ENCODE assay signal across 36 cellular contexts in the genomic region with DNA sequence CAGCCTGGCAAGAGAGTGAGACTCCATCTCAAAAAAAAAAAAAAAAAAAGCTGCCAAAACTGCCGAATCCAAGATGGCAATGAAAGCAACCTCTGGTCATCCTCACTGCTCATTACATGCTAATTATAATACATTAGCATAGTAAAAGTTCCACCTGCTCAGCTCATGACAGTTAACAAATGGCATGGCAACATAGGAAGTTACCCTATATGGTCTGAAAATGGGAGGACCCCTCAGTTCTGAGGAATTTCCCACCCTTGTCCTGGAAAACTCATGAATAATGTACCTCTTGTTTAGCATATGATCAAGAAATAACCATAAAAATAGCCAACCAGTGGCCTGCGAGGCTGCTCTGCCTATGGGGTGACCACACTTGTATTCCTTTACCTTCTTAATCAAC.
"Had no signal": no experiment of that assay in that cellular context is flagged by ENCODE, and none has a peak within 500 bp of the region (broad histone marks: within the 10 kb centered on the region; RNA-seq: fewer than 3 reads in every experiment).

No MANE protein-coding gene starts in this region.

- H3K4me1 Mint-ChIP-seq: activated CD4-positive, alpha-beta T cell treated with anti-CD3 and anti-CD28 coated beads for 36 hours; activated CD4-positive, alpha-beta T cell treated with anti-CD3 and anti-CD28 coated beads, Interleukin-2, amount 10 ng/mL, durations not matched to agents 24 days and 14 days; activated CD8-positive, alpha-beta memory T cell treated with anti-CD3 and anti-CD28 coated beads, Interleukin-2, amount 10 ng/mL, durations not matched to agents 7 days and 5 days; activated naive CD4-positive, alpha-beta T cell treated with anti-CD3 and anti-CD28 coated beads, Interleukin-2, amount 50 U/mL, for 24 hours; activated naive CD8-positive, alpha-beta T cell treated with anti-CD3 and anti-CD28 coated beads for 36 hours; activated naive CD8-positive, alpha-beta T cell treated with anti-CD3 and anti-CD28 coated beads, Interleukin-2, amount 50 U/mL, for 24 hours; T-helper 17 cell had no signal

- H3K4me3 Mint-ChIP-seq: activated CD4-positive, alpha-beta memory T cell treated with anti-CD3 and anti-CD28 coated beads for 36 hours; activated CD4-positive, alpha-beta T cell treated with anti-CD3 and anti-CD28 coated beads for 36 hours; activated CD4-positive, alpha-beta T cell treated with anti-CD3 and anti-CD28 coated beads, Interleukin-2, amount 10 ng/mL, durations not matched to agents 24 days and 14 days; activated CD8-positive, alpha-beta memory T cell treated with anti-CD3 and anti-CD28 coated beads, Interleukin-2, amount 10 ng/mL, durations not matched to agents 7 days and 5 days; activated CD8-positive, alpha-beta T cell treated with anti-CD3 and anti-CD28 coated beads, Interleukin-2, amount 10 ng/mL, durations not matched to agents 7 days and 5 days; activated naive CD4-positive, alpha-beta T cell treated with anti-CD3 and anti-CD28 coated beads for 36 hours; activated naive CD4-positive, alpha-beta T cell treated with anti-CD3 and anti-CD28 coated beads, Interleukin-2, amount 50 U/mL, for 24 hours; activated naive CD8-positive, alpha-beta T cell treated with anti-CD3 and anti-CD28 coated beads for 36 hours; activated naive CD8-positive, alpha-beta T cell treated with anti-CD3 and anti-CD28 coated beads, Interleukin-2, amount 50 U/mL, for 24 hours; activated T-helper 1 cell treated with anti-CD3 and anti-CD28 coated beads, Interleukin-12 subunit alpha, Interleukin-12 subunit beta, Interleukin-2, Interleukin-4 antibody, amounts not matched to agents 30 ng/mL and 10 ng/mL and 1 ng/mL, durations not matched to agents 14 hours and 24 hours and 36 hours; effector memory CD8-positive, alpha-beta T cell; T-helper 17 cell; T-helper 2 cell treated with Interferon-gamma antibody and Interleukin-4, amounts not matched to agents 5 μg/mL and 100 μg/mL, for 36 hours had no signal

- H3K4me1 ChIP-seq: adrenal gland, foreskin keratinocyte had no signal

- H3K27me3 ChIP-seq: adrenal gland, body of pancreas, gastrocnemius medialis, heart right ventricle had no signal

- H3K9me3 ChIP-seq: adrenal gland, body of pancreas, esophagus muscularis mucosa, gastrocnemius medialis had no signal

- H3K9me3 Mint-ChIP-seq: activated CD4-positive, alpha-beta memory T cell treated with anti-CD3 and anti-CD28 coated beads for 36 hours; activated CD4-positive, alpha-beta T cell treated with anti-CD3 and anti-CD28 coated beads, Interleukin-2, amount 10 ng/mL, durations not matched to agents 24 days and 14 days; activated naive CD8-positive, alpha-beta T cell treated with anti-CD3 and anti-CD28 coated beads for 36 hours; activated naive CD8-positive, alpha-beta T cell treated with anti-CD3 and anti-CD28 coated beads, Interleukin-2, amount 50 U/mL, for 24 hours; activated T-helper 1 cell treated with anti-CD3 and anti-CD28 coated beads, Interleukin-12 subunit alpha, Interleukin-12 subunit beta, Interleukin-2, Interleukin-4 antibody, amounts not matched to agents 30 ng/mL and 10 ng/mL and 1 ng/mL, durations not matched to agents 14 hours and 24 hours and 36 hours; activated T-helper 2 cell treated with anti-CD3 and anti-CD28 coated beads, Interferon-gamma antibody, Interleukin-2, Interleukin-4, amounts not matched to agents 10 μg/mL and 5 μg/mL and 100 μg/mL, durations not matched to agents 14 hours and 24 hours and 36 hours; effector memory CD8-positive, alpha-beta T cell; T-helper 2 cell treated with Interferon-gamma antibody and Interleukin-4, amounts not matched to agents 5 μg/mL and 100 μg/mL, for 36 hours had no signal

- H3K27ac ChIP-seq: adrenal gland, esophagus muscularis mucosa, foreskin keratinocyte, gastrocnemius medialis, heart right ventricle, WERI-Rb-1 had no signal

- DNase-seq: activated CD4-positive, alpha-beta memory T cell treated with anti-CD3 and anti-CD28 coated beads for 36 hours; activated CD4-positive, alpha-beta T cell treated with anti-CD3 and anti-CD28 coated beads for 36 hours; activated CD4-positive, alpha-beta T cell treated with anti-CD3 and anti-CD28 coated beads, Interleukin-2, amount 10 ng/mL, durations not matched to agents 24 days and 14 days; activated CD4-positive, CD25-positive, alpha-beta regulatory T cell; activated CD4-positive, CD25-positive, alpha-beta regulatory T cell treated with anti-CD3 and anti-CD28 coated beads, Interleukin-2, amount 50 U/mL, for 72 hours; activated CD8-positive, alpha-beta memory T cell treated with anti-CD3 and anti-CD28 coated beads, Interleukin-2, amount 10 ng/mL, durations not matched to agents 7 days and 5 days; activated CD8-positive, alpha-beta memory T cell treated with anti-CD3 and anti-CD28 coated beads, Interleukin-2, amount 50 U/mL, for 4 hours; activated CD8-positive, alpha-beta T cell treated with anti-CD3 and anti-CD28 coated beads, Interleukin-2, amount 10 ng/mL, durations not matched to agents 7 days and 5 days; activated effector memory CD4-positive, alpha-beta T cell treated with anti-CD3 and anti-CD28 coated beads, Interleukin-2, amount 50 U/mL, for 16 hours; activated naive CD4-positive, alpha-beta T cell treated with anti-CD3 and anti-CD28 coated beads for 36 hours; activated naive CD8-positive, alpha-beta T cell treated with anti-CD3 and anti-CD28 coated beads for 36 hours; activated naive CD8-positive, alpha-beta T cell treated with anti-CD3 and anti-CD28 coated beads, Interleukin-2, amount 50 U/mL, for 24 hours; activated T-cell treated with anti-CD3 and anti-CD28 coated beads, Interleukin-2, amount 50 U/mL, for 1 hour; activated T-cell treated with anti-CD3 and anti-CD28 coated beads, Interleukin-2, amount 50 U/mL, for 48 hours; adrenal gland; amygdala; aorta; body of pancreas; caudate nucleus; cortex of kidney; dermis blood vessel endothelial cell; effector CD4-positive, alpha-beta T cell; effector memory CD8-positive, alpha-beta T cell; erythroblast; foreskin keratinocyte; gastrocnemius medialis; glutamatergic neuron; heart right ventricle; T-helper 17 cell; T1000; WERI-Rb-1 had no signal

- H3K4me3 ChIP-seq: adrenal gland, body of pancreas, esophagus muscularis mucosa, gastrocnemius medialis, heart right ventricle had no signal

- H3K36me3 ChIP-seq: adrenal gland, esophagus muscularis mucosa, gastrocnemius medialis, heart right ventricle, WERI-Rb-1 had no signal

- H3K27ac Mint-ChIP-seq: activated CD4-positive, alpha-beta memory T cell treated with anti-CD3 and anti-CD28 coated beads for 36 hours; activated CD4-positive, alpha-beta T cell treated with anti-CD3 and anti-CD28 coated beads for 36 hours; activated CD4-positive, alpha-beta T cell treated with anti-CD3 and anti-CD28 coated beads, Interleukin-2, amount 10 ng/mL, durations not matched to agents 24 days and 14 days; activated CD8-positive, alpha-beta memory T cell treated with anti-CD3 and anti-CD28 coated beads, Interleukin-2, amount 10 ng/mL, durations not matched to agents 7 days and 5 days; activated CD8-positive, alpha-beta T cell treated with anti-CD3 and anti-CD28 coated beads, Interleukin-2, amount 10 ng/mL, durations not matched to agents 7 days and 5 days; activated naive CD4-positive, alpha-beta T cell treated with anti-CD3 and anti-CD28 coated beads for 36 hours; activated naive CD4-positive, alpha-beta T cell treated with anti-CD3 and anti-CD28 coated beads, Interleukin-2, amount 50 U/mL, for 24 hours; activated naive CD8-positive, alpha-beta T cell treated with anti-CD3 and anti-CD28 coated beads for 36 hours; activated naive CD8-positive, alpha-beta T cell treated with anti-CD3 and anti-CD28 coated beads, Interleukin-2, amount 50 U/mL, for 24 hours; activated T-helper 1 cell treated with anti-CD3 and anti-CD28 coated beads, Interleukin-12 subunit alpha, Interleukin-12 subunit beta, Interleukin-2, Interleukin-4 antibody, amounts not matched to agents 30 ng/mL and 10 ng/mL and 1 ng/mL, durations not matched to agents 14 hours and 24 hours and 36 hours; activated T-helper 2 cell treated with anti-CD3 and anti-CD28 coated beads, Interferon-gamma antibody, Interleukin-2, Interleukin-4, amounts not matched to agents 10 μg/mL and 5 μg/mL and 100 μg/mL, durations not matched to agents 14 hours and 24 hours and 36 hours; effector memory CD8-positive, alpha-beta T cell; T-helper 17 cell; T-helper 2 cell treated with Interferon-gamma antibody and Interleukin-4, amounts not matched to agents 5 μg/mL and 100 μg/mL, for 36 hours had no signal

- H3K36me3 Mint-ChIP-seq: activated CD4-positive, alpha-beta memory T cell treated with anti-CD3 and anti-CD28 coated beads for 36 hours; activated CD8-positive, alpha-beta memory T cell treated with anti-CD3 and anti-CD28 coated beads, Interleukin-2, amount 10 ng/mL, durations not matched to agents 7 days and 5 days; activated naive CD4-positive, alpha-beta T cell treated with anti-CD3 and anti-CD28 coated beads, Interleukin-2, amount 50 U/mL, for 24 hours; activated naive CD8-positive, alpha-beta T cell treated with anti-CD3 and anti-CD28 coated beads for 36 hours had no signal
